21 cellular contexts compared by ENCODE assay signal in the genomic region with DNA sequence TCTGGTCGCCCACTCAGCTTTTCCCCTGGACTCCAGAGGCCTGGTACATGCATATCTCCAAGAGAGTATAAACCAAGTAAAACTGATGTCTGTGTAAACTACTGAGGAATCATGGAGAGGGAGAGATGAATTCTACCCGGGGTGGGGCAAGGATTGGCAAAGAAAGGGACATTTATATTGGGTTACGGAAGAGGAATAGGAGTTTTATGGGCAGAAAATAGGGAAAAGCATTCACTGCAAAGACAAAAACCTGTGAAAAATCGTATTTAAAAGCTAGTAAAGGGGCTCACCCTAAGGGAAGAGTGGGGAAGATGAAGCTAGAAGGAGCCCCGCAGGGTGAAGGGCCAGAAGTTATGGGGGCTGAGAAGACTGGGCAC.
DNase-seq lines count a peak whose midpoint lies in the region; ATAC-seq, FAIRE-seq and TF ChIP-seq lines count a peak whose summit lies in the region.
"Had no signal": no experiment of that assay in that cellular context is flagged by ENCODE, and none has a peak within 500 bp of the region (broad histone marks: within the 10 kb centered on the region; RNA-seq: fewer than 3 reads in every experiment).

No MANE protein-coding gene starts in this region.

- H3K27me3 Mint-ChIP-seq in astrocyte (ENCODE audit: low read depth, unreplicated experiment), result peaks cover 27% of the 10 kb centered on the region

- no peak for TF ChIP-seq CTCF in HEK293 (tag by site-specific recombination; IDR thresholded peaks at IDR 0.05)
- TF ChIP-seq CTCF in astrocyte (IDR thresholded peaks at IDR 0.05; ENCODE audit: insufficient read depth, low read depth, low read length), result no peak

- H3K23ac ChIP-seq in mesenchymal stem cell (ENCODE audit: low read length in 2 of 2), result no peak overlapping the region

- H3K4me1 ChIP-seq in HEK293 (ENCODE audit: control insufficient read depth, insufficient read depth, low read length), result no peaks in the 10 kb centered on the region; the same call in 1 of the 2 replicates
- peaks cover 34% of the 10 kb centered on the region for H3K4me1 ChIP-seq in astrocyte (ENCODE audit: insufficient read depth, low read length)
- peaks cover 7% of the 10 kb centered on the region for H3K4me1 ChIP-seq in mesenchymal stem cell (ENCODE audit: control insufficient read depth, insufficient read depth, low read depth, low read length)
- H3K4me1 ChIP-seq in subcutaneous abdominal adipose tissue (ENCODE audit: control insufficient read depth in 5 of 5, insufficient read depth in 5 of 5, low read length in 5 of 5), result peaks cover 13 to 72% (median 57%) of the 10 kb centered on the region in 5 donors
- H3K4me1 ChIP-seq: Caco-2 had no signal

- H4K20me1 ChIP-seq in astrocyte (ENCODE audit: insufficient read depth, low read length), result no peaks in the 10 kb centered on the region

- H3K9me3 ChIP-seq in HEK293 (ENCODE audit: control insufficient read depth, insufficient read depth, low read depth, low read length), result no peaks in the 10 kb centered on the region
- no peaks in the 10 kb centered on the region for H3K9me3 ChIP-seq in astrocyte (ENCODE audit: insufficient read depth, low read depth, low read length)
- H3K9me3 ChIP-seq in mesenchymal stem cell (ENCODE audit: control insufficient read depth, low read length), result no peaks in the 10 kb centered on the region
- no peaks in the 10 kb centered on the region for H3K9me3 ChIP-seq in subcutaneous abdominal adipose tissue (ENCODE audit: control insufficient read depth in 5 of 5, low read length in 5 of 5)
- H3K9me3 ChIP-seq: Caco-2 had no signal

- no peak overlapping the region for H2BK5ac ChIP-seq in mesenchymal stem cell (ENCODE audit: low read depth, low read length, poor library complexity, severe bottlenecking)

- H3K4me3 Mint-ChIP-seq in astrocyte (ENCODE audit: unreplicated experiment), result no peak overlapping the region
- H3K4me3 Mint-ChIP-seq: activated B cell treated with CpG ODN at 0.5 μM for 24 hours; activated CD8-positive, alpha-beta T cell treated with anti-CD3 and anti-CD28 coated beads, Interleukin-2, amount 10 ng/mL, durations not matched to agents 7 days and 5 days; activated T-cell treated with anti-CD3 and anti-CD28 coated beads, Interleukin-2, amount 50 U/mL, for 72 hours; neural crest cell; stimulated activated effector memory CD8-positive, alpha-beta T cell treated with anti-CD3 and anti-CD28 coated beads, Interleukin-12 subunit alpha, Interleukin-12 subunit beta, amount 100 ng/mL, for 72 hours had no signal

- no peaks in the 10 kb centered on the region for H3K36me3 Mint-ChIP-seq in astrocyte (ENCODE audit: low read depth, unreplicated experiment)
- H3K36me3 Mint-ChIP-seq: activated naive CD4-positive, alpha-beta T cell treated with anti-CD3 and anti-CD28 coated beads, Interleukin-2, amount 50 U/mL, for 72 hours; stimulated activated effector memory CD8-positive, alpha-beta T cell treated with anti-CD3 and anti-CD28 coated beads, Interleukin-12 subunit alpha, Interleukin-12 subunit beta, amount 100 ng/mL, for 72 hours had no signal

- ATAC-seq in left lobe of liver, result no peak
- ATAC-seq: activated CD8-positive, alpha-beta T cell treated with anti-CD3 and anti-CD28 coated beads, Interleukin-2, amount 10 ng/mL, durations not matched to agents 7 days and 5 days; activated naive CD4-positive, alpha-beta T cell treated with anti-CD3 and anti-CD28 coated beads, Interleukin-2, amount 50 U/mL, for 72 hours; activated T-cell treated with anti-CD3 and anti-CD28 coated beads, Interleukin-2, amount 50 U/mL, for 72 hours; stimulated activated effector memory CD8-positive, alpha-beta T cell treated with anti-CD3 and anti-CD28 coated beads, Interleukin-12 subunit alpha, Interleukin-12 subunit beta, amount 100 ng/mL, for 72 hours had no signal

- H4K91ac ChIP-seq in mesenchymal stem cell (ENCODE audit: low read length), result no peak overlapping the region

- POLR2A ChIA-PET in HEK293 (lab: Yijun Ruan, JAX), result no interaction called here

- no peak overlapping the region for H2AFZ ChIP-seq in astrocyte (ENCODE audit: low read depth, low read length)
- no peak overlapping the region for H2AFZ ChIP-seq in mesenchymal stem cell (ENCODE audit: low read depth, low read length)

- peak overlapping the region; percentile 73 for H2BK120ac ChIP-seq in mesenchymal stem cell (ENCODE audit: low read depth, low read length)

- H3K4me3 ChIP-seq in HEK293 (ENCODE audit: low read depth, low read length) (no peak overlapping the region), astrocyte (ENCODE audit: insufficient read depth, low read depth, low read length) (no peak overlapping the region), mesenchymal stem cell (ENCODE audit: insufficient read depth in 1 of 2, low read depth in 1 of 2, low read length in 2 of 2) (peak overlapping the region in 1 of 2 experiments; percentile 4), subcutaneous abdominal adipose tissue (ENCODE audit: low read depth in 1 of 5, low read length in 5 of 5) (no peak overlapping the region)

- H3K4me2 ChIP-seq in astrocyte (ENCODE audit: low read length), result no peak overlapping the region
- H3K4me2 ChIP-seq in mesenchymal stem cell (ENCODE audit: low read length, poor library complexity, severe bottlenecking), result no peak overlapping the region

- H3K27ac Mint-ChIP-seq in astrocyte (ENCODE audit: unreplicated experiment), result peak overlapping the region; percentile 6
- H3K27ac Mint-ChIP-seq: activated B cell treated with CpG ODN at 0.5 μM for 24 hours; activated CD8-positive, alpha-beta T cell treated with anti-CD3 and anti-CD28 coated beads, Interleukin-2, amount 10 ng/mL, durations not matched to agents 7 days and 5 days; activated naive CD4-positive, alpha-beta T cell treated with anti-CD3 and anti-CD28 coated beads, Interleukin-2, amount 50 U/mL, for 72 hours; activated T-cell treated with anti-CD3 and anti-CD28 coated beads, Interleukin-2, amount 50 U/mL, for 72 hours; stimulated activated effector memory CD8-positive, alpha-beta T cell treated with anti-CD3 and anti-CD28 coated beads, Interleukin-12 subunit alpha, Interleukin-12 subunit beta, amount 100 ng/mL, for 72 hours had no signal

- no peak overlapping the region for H2BK15ac ChIP-seq in mesenchymal stem cell (ENCODE audit: low read depth, poor library complexity, severe bottlenecking)

- H3K27me3 ChIP-seq in astrocyte (ENCODE audit: insufficient read depth, low read length) (no peaks in the 10 kb centered on the region), mesenchymal stem cell (ENCODE audit: control insufficient read depth in 1 of 2, insufficient read depth in 1 of 2, low read length in 2 of 2) (no peaks in the 10 kb centered on the region), subcutaneous abdominal adipose tissue (ENCODE audit: control insufficient read depth in 5 of 5, insufficient read depth in 4 of 5, low read length in 5 of 5) (no peaks in the 10 kb centered on the region)

- peaks cover 7% of the 10 kb centered on the region for H3K4me1 Mint-ChIP-seq in astrocyte (ENCODE audit: low read depth, unreplicated experiment)
- H3K4me1 Mint-ChIP-seq: activated B cell treated with CpG ODN at 0.5 μM for 24 hours; neural crest cell; stimulated activated effector memory CD8-positive, alpha-beta T cell treated with anti-CD3 and anti-CD28 coated beads, Interleukin-12 subunit alpha, Interleukin-12 subunit beta, amount 100 ng/mL, for 72 hours had no signal

- peak overlapping the region; percentile 65 for H2AK5ac ChIP-seq in mesenchymal stem cell (ENCODE audit: low read length, severe bottlenecking)

- no peak for FAIRE-seq in astrocyte (lab: Jason Lieb, UNC)
- no peak for FAIRE-seq in GM19239 (lab: Jason Lieb, UNC)
- FAIRE-seq: bronchial epithelial cell had no signal

- no peak for DNase-seq in astrocyte (ENCODE audit: low read depth)
- DNase-seq in mesenchymal stem cell, result no peak
- no peak for DNase-seq in NCI-H2081 treated with DMSO at 0.1 percent for 48 hours (lab: John Stamatoyannopoulos, UW)
- no peak for DNase-seq in amygdala (lab: John Stamatoyannopoulos, UW)
- no peak for DNase-seq in GM19239 (ENCODE audit: insufficient read length, low spot score)
- DNase-seq in left lobe of liver (ENCODE audit: low spot score), result no peak
- DNase-seq: activated B cell treated with CpG ODN at 0.5 μM for 24 hours; activated CD8-positive, alpha-beta T cell treated with anti-CD3 and anti-CD28 coated beads, Interleukin-2, amount 10 ng/mL, durations not matched to agents 7 days and 5 days; activated T-cell treated with anti-CD3 and anti-CD28 coated beads, Interleukin-2, amount 50 U/mL, for 72 hours; Caco-2; glutamatergic neuron; midbrain; NCI-H510A treated with DMSO at 0.1 percent for 48 hours; stimulated activated CD4-positive, alpha-beta T cell treated with anti-CD3 and anti-CD28 coated beads, Interleukin-15, amount 100 ng/mL, for 24 hours; T-helper 2 cell had no signal

- H3K14ac ChIP-seq in mesenchymal stem cell (ENCODE audit: low read length in 2 of 2), result no peak overlapping the region

- peak overlapping the region in 1 of 2 experiments; percentile 69 for H3K4ac ChIP-seq in mesenchymal stem cell (ENCODE audit: low read depth in 1 of 2, low read length in 2 of 2)

- H4K8ac ChIP-seq in mesenchymal stem cell (ENCODE audit: low read length), result peak overlapping the region; percentile 74

- peak overlapping the region; percentile 38 to 69 for H3K18ac ChIP-seq in mesenchymal stem cell (ENCODE audit: low read depth in 1 of 2, low read length in 2 of 2)

- H3K79me1 ChIP-seq in mesenchymal stem cell (replicated peaks; ENCODE audit: low read length, poor library complexity, severe bottlenecking), result no peaks in the 10 kb centered on the region

- no peaks in the 10 kb centered on the region for H3K79me2 ChIP-seq in astrocyte (ENCODE audit: insufficient read depth, low read length)

- no peaks in the 10 kb centered on the region for H3K36me3 ChIP-seq in HEK293 (ENCODE audit: control insufficient read depth in 2 of 2, insufficient read depth in 1 of 2, low read length in 2 of 2)
- H3K36me3 ChIP-seq in astrocyte (ENCODE audit: insufficient read depth, low read length), result no peaks in the 10 kb centered on the region
- no peaks in the 10 kb centered on the region for H3K36me3 ChIP-seq in mesenchymal stem cell (ENCODE audit: control insufficient read depth in 1 of 2, insufficient read depth in 2 of 2, low read depth in 1 of 2, low read length in 2 of 2)
- H3K36me3 ChIP-seq in subcutaneous abdominal adipose tissue (ENCODE audit: control insufficient read depth in 5 of 5, insufficient read depth in 5 of 5, low read length in 5 of 5), result no peaks in the 10 kb centered on the region

- H3K27ac ChIP-seq in HEK293 (ENCODE audit: extremely low read depth, low read depth, low read length) (peak overlapping the region; percentile 10; the same call in 1 of the 2 replicates), astrocyte (ENCODE audit: low read depth, low read length) (peak overlapping the region; percentile 79), mesenchymal stem cell (ENCODE audit: low read length, poor library complexity, severe bottlenecking) (no peak overlapping the region), subcutaneous abdominal adipose tissue (ENCODE audit: low read depth, low read length) (peak overlapping the region; percentile 72)

- WGBS in mesenchymal stem cell, result 88% methylated on average over 4 of the region's 5 CpGs

- CTCF ChIA-PET in HEK293 (lab: Yijun Ruan, JAX), result interaction anchor here (0.6 to 0.7 kb wide), 2 partner anchors 165 to 655 kb away, joined by 3 to 4 read pairs; no protein-coding TSS in a partner anchor

- no peaks in the 10 kb centered on the region for H3K9me3 Mint-ChIP-seq in astrocyte (ENCODE audit: unreplicated experiment)
- H3K9me3 Mint-ChIP-seq: activated B cell treated with CpG ODN at 0.5 μM for 24 hours; neural crest cell; stimulated activated effector memory CD8-positive, alpha-beta T cell treated with anti-CD3 and anti-CD28 coated beads, Interleukin-12 subunit alpha, Interleukin-12 subunit beta, amount 100 ng/mL, for 72 hours had no signal

- H3K9ac ChIP-seq in astrocyte (ENCODE audit: low read length) (peak overlapping the region; percentile 66), mesenchymal stem cell (ENCODE audit: low read length) (peak overlapping the region; percentile 92), subcutaneous abdominal adipose tissue (ENCODE audit: low read length in 5 of 5) (no peak overlapping the region)

- H2BK12ac ChIP-seq in mesenchymal stem cell (ENCODE audit: low read length in 2 of 2), result no peak overlapping the region

Comparison
In these comparisons a context has a peak if more than half of its experiments do, and no peak if none do; other contexts are left out.
1. H3K9ac ChIP-seq: peak in astrocyte (single experiment) and mesenchymal stem cell (single experiment); none in subcutaneous abdominal adipose tissue (0 of 5).